ENCODE assay signal across 8 cellular contexts in the genomic region with DNA sequence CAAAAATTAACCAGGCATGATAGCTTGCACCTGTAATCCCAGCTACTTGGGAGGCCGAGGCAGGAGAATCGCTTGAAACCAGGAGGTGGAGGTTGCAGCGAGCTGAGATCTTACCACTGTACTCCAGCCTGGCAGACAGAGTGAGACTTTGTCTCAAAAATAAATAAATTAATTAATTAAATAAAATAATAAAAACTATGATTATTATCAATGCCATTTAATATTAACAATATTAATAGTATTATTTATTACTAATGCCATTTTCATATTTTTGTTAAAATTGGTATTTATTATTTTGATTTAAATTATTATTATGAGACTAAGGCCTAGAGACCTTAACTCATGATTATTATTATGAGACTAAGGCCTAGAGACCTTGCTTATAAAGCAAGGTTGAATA.
"Had no signal": no experiment of that assay in that cellular context is flagged by ENCODE, and none has a peak within 500 bp of the region (broad histone marks: within the 10 kb centered on the region; RNA-seq: fewer than 3 reads in every experiment).

No MANE protein-coding gene starts in this region.

- ATAC-seq: GM23338, HepG2 had no signal

- H3K27ac Mint-ChIP-seq: GM23338, IgD-negative memory B cell had no signal

- H2AFZ ChIP-seq: GM23338 had no signal

- H3K4me3 Mint-ChIP-seq: GM23338, H9, IgD-negative memory B cell had no signal

- H3K36me3 Mint-ChIP-seq: IgD-negative memory B cell had no signal

- DNase-seq: H9, HCEC 1CT had no signal

- H3K4me3 ChIP-seq: GM23338 had no signal

- H3K4me1 Mint-ChIP-seq: IgD-negative memory B cell had no signal

- H3K4me2 ChIP-seq: GM23338 had no signal

- H3K9me3 Mint-ChIP-seq: GM23338, H9 had no signal

- H3K27ac ChIP-seq: HL-60 had no signal

- FAIRE-seq: H1, H54, HepG2 had no signal

- H3K27me3 Mint-ChIP-seq: IgD-negative memory B cell had no signal
